ENCODE assay signal across 1 cellular context in the genomic region with DNA sequence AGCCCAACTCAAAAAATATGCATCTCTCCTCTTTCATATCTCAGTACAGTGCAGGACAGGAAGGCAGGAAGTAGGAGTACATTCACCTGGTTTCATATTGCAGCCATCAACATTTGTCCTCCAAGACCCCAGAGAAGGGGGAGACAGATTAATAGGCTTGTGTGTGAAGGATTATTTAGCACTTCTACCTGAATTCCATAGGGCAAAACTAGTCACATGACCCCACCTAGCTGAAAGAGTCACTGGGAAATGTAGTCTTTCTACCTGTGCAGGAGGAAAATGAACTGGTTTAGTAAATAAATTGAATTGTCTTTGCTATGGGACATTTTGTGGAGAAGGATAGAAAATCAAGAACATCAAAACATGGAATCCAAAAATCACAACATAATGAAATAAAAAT.
A peak's percentile ranks its signal among the peaks of the same experiment; 100 is the strongest.
TF ChIP-seq lines count a peak whose summit lies in the region.

No MANE protein-coding gene starts in this region.

TF ChIP-seq in K562, 482 proteins besides CTCF, POLR2A, EP300 and RAD21 (continued from another document):
- TF ChIP-seq TFE3 (CRISPR knock-in tag; IDR thresholded peaks at IDR 0.05): peak; percentile 96
- TF ChIP-seq TCF7L2 (IDR thresholded peaks at IDR 0.05; ENCODE audit: low read depth, low read length): no peak
- TF ChIP-seq ZFP30 (CRISPR knock-in tag; IDR thresholded peaks at IDR 0.05; ENCODE audit: borderline replicate concordance): no peak
- no peak for TF ChIP-seq SNIP1 (IDR thresholded peaks at IDR 0.05; ENCODE audit: low read depth)
- no peak for TF ChIP-seq YY1 (IDR thresholded peaks at IDR 0.05; ENCODE audit: borderline replicate concordance in 1 of 3, control insufficient read depth in 1 of 3, extremely low read depth in 1 of 3, insufficient read depth in 3 of 3, insufficient read length in 1 of 3, insufficient replicate concordance in 2 of 3, low read depth in 1 of 3, low read length in 2 of 3)
- TF ChIP-seq HCFC1 (IDR thresholded peaks at IDR 0.05; ENCODE audit: low read depth, low read length): peak; percentile 85
- no peak for TF ChIP-seq SAFB (IDR thresholded peaks at IDR 0.05; ENCODE audit: borderline replicate concordance, low read depth, low read length)
- no peak for TF ChIP-seq KLF16 (IDR thresholded peaks at IDR 0.05)
- TF ChIP-seq AFF1 (IDR thresholded peaks at IDR 0.05; ENCODE audit: low read depth in 1 of 2, partially characterized antibody in 2 of 2): peak in 1 of 2 experiments; percentile 64
- no peak for TF ChIP-seq KLF13 (tag; IDR thresholded peaks at IDR 0.05; ENCODE audit: borderline replicate concordance, low read depth)
- TF ChIP-seq USF2 (CRISPR knock-in tag; IDR thresholded peaks at IDR 0.05): peak; percentile 90
- no peak for TF ChIP-seq TAF15 (IDR thresholded peaks at IDR 0.05; ENCODE audit: low read depth, low read length)
- TF ChIP-seq MYBL2 (IDR thresholded peaks at IDR 0.05; ENCODE audit: low read depth): no peak
- no peak for TF ChIP-seq MYBL2 (CRISPR knock-in tag; IDR thresholded peaks at IDR 0.05; ENCODE audit: borderline replicate concordance)
- TF ChIP-seq TOE1 (IDR thresholded peaks at IDR 0.05; ENCODE audit: borderline replicate concordance): peak; percentile 97
- TF ChIP-seq TOE1 (CRISPR knock-in tag; IDR thresholded peaks at IDR 0.05; ENCODE audit: borderline replicate concordance, low read depth): no peak
- no peak for TF ChIP-seq NR2F6 (CRISPR knock-in tag; IDR thresholded peaks at IDR 0.05)
- TF ChIP-seq BRF2 (IDR thresholded peaks at IDR 0.05; ENCODE audit: borderline replicate concordance, insufficient read depth, insufficient read length): no peak
- TF ChIP-seq ESRRA (IDR thresholded peaks at IDR 0.05; ENCODE audit: borderline replicate concordance, low read depth): no peak
- no peak for TF ChIP-seq HMG20A (CRISPR knock-in tag; conservative IDR thresholded peaks at IDR 0.05)
- no peak for TF ChIP-seq ELK3 (CRISPR knock-in tag; IDR thresholded peaks at IDR 0.05)
- TF ChIP-seq HNRNPLL (IDR thresholded peaks at IDR 0.05; ENCODE audit: low read depth, low read length, poor library complexity, severe bottlenecking): no peak
- TF ChIP-seq PHB (CRISPR knock-in tag; IDR thresholded peaks at IDR 0.05): no peak
- no peak for TF ChIP-seq SNRNP70 (optimal IDR thresholded peaks at IDR 0.05; ENCODE audit: low read depth, low read length)
- no peak for TF ChIP-seq ZNF239 (CRISPR knock-in tag; IDR thresholded peaks at IDR 0.05)
- no peak for TF ChIP-seq MTA3 (IDR thresholded peaks at IDR 0.05; ENCODE audit: borderline replicate concordance)
- TF ChIP-seq ZNF408 (CRISPR knock-in tag; IDR thresholded peaks at IDR 0.05; ENCODE audit: low read depth): no peak
- TF ChIP-seq, protein P1, sequence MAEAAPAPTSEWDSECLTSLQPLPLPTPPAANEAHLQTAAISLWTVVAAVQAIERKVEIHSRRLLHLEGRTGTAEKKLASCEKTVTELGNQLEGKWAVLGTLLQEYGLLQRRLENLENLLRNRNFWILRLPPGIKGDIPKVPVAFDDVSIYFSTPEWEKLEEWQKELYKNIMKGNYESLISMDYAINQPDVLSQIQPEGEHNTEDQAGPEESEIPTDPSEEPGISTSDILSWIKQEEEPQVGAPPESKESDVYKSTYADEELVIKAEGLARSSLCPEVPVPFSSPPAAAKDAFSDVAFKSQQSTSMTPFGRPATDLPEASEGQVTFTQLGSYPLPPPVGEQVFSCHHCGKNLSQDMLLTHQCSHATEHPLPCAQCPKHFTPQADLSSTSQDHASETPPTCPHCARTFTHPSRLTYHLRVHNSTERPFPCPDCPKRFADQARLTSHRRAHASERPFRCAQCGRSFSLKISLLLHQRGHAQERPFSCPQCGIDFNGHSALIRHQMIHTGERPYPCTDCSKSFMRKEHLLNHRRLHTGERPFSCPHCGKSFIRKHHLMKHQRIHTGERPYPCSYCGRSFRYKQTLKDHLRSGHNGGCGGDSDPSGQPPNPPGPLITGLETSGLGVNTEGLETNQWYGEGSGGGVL (CRISPR knock-in tag; IDR thresholded peaks at IDR 0.05): no peak
- no peak for TF ChIP-seq SAFB2 (IDR thresholded peaks at IDR 0.05; ENCODE audit: borderline replicate concordance, low read depth, low read length, severe bottlenecking)
- no peak for TF ChIP-seq MLLT1 (IDR thresholded peaks at IDR 0.05)
- no peak for TF ChIP-seq ZNF174 (CRISPR knock-in tag; IDR thresholded peaks at IDR 0.05)
- TF ChIP-seq, protein P2, sequence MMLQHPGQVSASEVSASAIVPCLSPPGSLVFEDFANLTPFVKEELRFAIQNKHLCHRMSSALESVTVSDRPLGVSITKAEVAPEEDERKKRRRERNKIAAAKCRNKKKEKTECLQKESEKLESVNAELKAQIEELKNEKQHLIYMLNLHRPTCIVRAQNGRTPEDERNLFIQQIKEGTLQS (IDR thresholded peaks at IDR 0.05): no peak
- TF ChIP-seq, protein P2 (CRISPR knock-in tag; conservative IDR thresholded peaks at IDR 0.05): no peak
- no peak for TF ChIP-seq ZNF586 (CRISPR knock-in tag; conservative IDR thresholded peaks at IDR 0.05)
- TF ChIP-seq NFATC3 (IDR thresholded peaks at IDR 0.05): no peak
- TF ChIP-seq, protein P3, sequence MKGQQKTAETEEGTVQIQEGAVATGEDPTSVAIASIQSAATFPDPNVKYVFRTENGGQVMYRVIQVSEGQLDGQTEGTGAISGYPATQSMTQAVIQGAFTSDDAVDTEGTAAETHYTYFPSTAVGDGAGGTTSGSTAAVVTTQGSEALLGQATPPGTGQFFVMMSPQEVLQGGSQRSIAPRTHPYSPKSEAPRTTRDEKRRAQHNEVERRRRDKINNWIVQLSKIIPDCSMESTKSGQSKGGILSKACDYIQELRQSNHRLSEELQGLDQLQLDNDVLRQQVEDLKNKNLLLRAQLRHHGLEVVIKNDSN (CRISPR knock-in tag; IDR thresholded peaks at IDR 0.05): peak; percentile 78
TF ChIP-seq in K562: peak in this region for 10.
